ENCODE assay signal across 8 cellular contexts in genomic region chr20:18587665-18588553, GRCh38. TPM values are rescaled to one million over a fixed set of nuclear protein-coding genes. Genes with fewer than 3 reads are reported as not detected.
DNase-seq lines count a peak whose midpoint lies in the region; ATAC-seq and TF ChIP-seq lines count a peak whose summit lies in the region.

A gene with protein sequence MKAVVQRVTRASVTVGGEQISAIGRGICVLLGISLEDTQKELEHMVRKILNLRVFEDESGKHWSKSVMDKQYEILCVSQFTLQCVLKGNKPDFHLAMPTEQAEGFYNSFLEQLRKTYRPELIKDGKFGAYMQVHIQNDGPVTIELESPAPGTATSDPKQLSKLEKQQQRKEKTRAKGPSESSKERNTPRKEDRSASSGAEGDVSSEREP (plus strand): TSS chr20:18588054. CDS start chr20:18588073, 19 bp downstream.

- no peaks in the 10 kb centered on the region for H3K4me1 ChIP-seq in mucosa of stomach (ENCODE audit: control insufficient read depth, insufficient read depth, low read length)

- H3K36me3 ChIP-seq in mucosa of stomach (ENCODE audit: control insufficient read depth, insufficient read depth, low read length), result no peaks in the 10 kb centered on the region

- H3K9me3 ChIP-seq in mucosa of stomach (ENCODE audit: control insufficient read depth, low read length), result no peaks in the 10 kb centered on the region

- DNase-seq in DMS53 (lab: John Stamatoyannopoulos, UW) (peak; percentile 95), HuH-7.5 (ENCODE audit: low spot score) (peak; percentile 80), OCI-M1 (lab: John Stamatoyannopoulos, UW) (peak; percentile 95), activated T-cell treated with anti-CD3 and anti-CD28 coated beads for 48 hours (ENCODE audit: low read depth) (peak; percentile 92), epithelial cell of proximal tubule (ENCODE audit: low read depth) (peak; percentile 16)
- peak; percentile 97 for DNase-seq in stimulated activated CD8-positive, alpha-beta memory T cell treated with anti-CD3 and anti-CD28 coated beads, Interleukin-4, amount 100 ng/mL, for 48 hours

- TF ChIP-seq CTCF in epithelial cell of proximal tubule (conservative IDR thresholded peaks at IDR 0.05; ENCODE audit: low read depth, low read length), result peak; percentile 59

- H3K4me3 ChIP-seq in epithelial cell of proximal tubule (ENCODE audit: low read depth, low read length) (peak within 1 kb of the TSS; percentile 85), mucosa of stomach (ENCODE audit: low read length) (peak within 1 kb of the TSS; percentile 64)

- no peaks in the 10 kb centered on the region for H3K27me3 ChIP-seq in mucosa of stomach (ENCODE audit: control insufficient read depth, insufficient read depth, low read length)

- peak; percentile 83 for ATAC-seq in GM21528 (IDR thresholded peaks at IDR 0.05; ENCODE audit: low FRiP score, unreplicated experiment)

- peak within 1 kb of the TSS; percentile 76 for H3K9ac ChIP-seq in mucosa of stomach (ENCODE audit: low read length)

RNA-seq across cellular contexts. Expression of the gene that starts here (rescaled TPM):
- total RNA-seq in epithelial cell of proximal tubule, result 79.4 and 90.3 TPM in 2 replicates

Comparison
In these comparisons a context has a peak if more than half of its experiments do, and no peak if none do; other contexts are left out.
1. Peak in every context shown above with its lines: DNase-seq, ATAC-seq and H3K4me3 ChIP-seq.
2. DNase-seq: peak in every context shown above with its lines; median percentile 97 in stimulated activated CD8-positive, alpha-beta memory T cell treated with anti-CD3 and anti-CD28 coated beads, Interleukin-4, amount 100 ng/mL, for 48 hours; 95 in DMS53; 95 in OCI-M1; 92 in activated T-cell treated with anti-CD3 and anti-CD28 coated beads for 48 hours; 80 in HuH-7.5; 16 in epithelial cell of proximal tubule.